Comparison of ENCODE assay signal across 8 cellular contexts in the genomic region with DNA sequence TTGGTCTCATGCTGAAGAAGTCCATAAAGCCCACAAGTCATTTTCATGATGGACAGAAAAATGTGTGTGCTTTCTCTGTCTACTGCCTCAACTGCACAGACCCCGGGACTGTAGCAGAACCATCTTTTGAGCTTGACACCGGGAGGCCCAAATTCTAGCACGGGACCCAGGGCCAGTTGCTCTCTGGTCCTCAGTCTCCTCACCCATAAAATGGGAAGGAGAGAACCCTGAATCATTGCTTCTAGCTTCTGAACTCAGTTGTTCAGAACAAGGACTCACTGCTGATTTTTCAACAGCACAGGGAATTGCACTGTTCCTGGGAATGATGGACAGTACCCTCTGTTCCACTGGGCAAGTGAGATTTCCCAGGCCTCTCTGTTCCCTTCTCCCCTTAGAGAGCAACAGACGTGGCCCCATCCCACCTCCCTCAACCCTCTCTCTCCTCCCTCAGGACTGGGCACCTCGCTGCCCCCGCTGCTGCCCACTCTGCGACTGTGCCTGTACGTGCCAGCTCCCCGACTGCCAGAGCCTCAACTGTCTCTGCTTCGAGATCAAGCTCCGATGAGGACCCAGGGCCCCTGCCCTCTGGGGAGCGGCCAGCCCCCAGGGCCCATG. TPM values are rescaled to one million over a fixed set of nuclear protein-coding genes. Genes with fewer than 3 reads are reported as not detected.
DNase-seq lines count a peak whose midpoint lies in the region; ATAC-seq and TF ChIP-seq lines count a peak whose summit lies in the region.

No MANE protein-coding gene starts in this region.

- H3K4me1 Mint-ChIP-seq in activated CD4-positive, alpha-beta memory T cell treated with anti-CD3 and anti-CD28 coated beads for 36 hours (ENCODE audit: low read depth) = peaks cover 20% of the 10 kb centered on the region
- H3K4me1 Mint-ChIP-seq in stimulated activated naive CD8-positive, alpha-beta T cell treated with anti-CD3 and anti-CD28 coated beads, Interleukin-15, amount 100 ng/mL, for 72 hours = peaks cover 39% of the 10 kb centered on the region
- H3K4me1 Mint-ChIP-seq in glutamatergic neuron (ENCODE audit: low read depth, unreplicated experiment) = peaks cover 18% of the 10 kb centered on the region

- intact Hi-C loops in activated CD4-positive, alpha-beta memory T cell treated with anti-CD3 and anti-CD28 coated beads for 36 hours (cut with micrococcal nuclease) = loop anchor here (10.0 kb wide), 1 partner anchor 591 kb away; a partner anchor contains a TSS

- DNase-seq in activated CD4-positive, alpha-beta memory T cell treated with anti-CD3 and anti-CD28 coated beads for 36 hours = no peak
- no peak for DNase-seq in stimulated activated naive CD8-positive, alpha-beta T cell treated with anti-CD3 and anti-CD28 coated beads, Interleukin-15, amount 100 ng/mL, for 72 hours
- no peak for DNase-seq in activated CD4-positive, CD25-positive, alpha-beta regulatory T cell (lab: John Stamatoyannopoulos, UW)
- no peak for DNase-seq in glutamatergic neuron

- peak overlapping the region; percentile 83 for H3K9ac ChIP-seq in iPS-15b (ENCODE audit: low read depth, low read length)

- peaks cover 31% of the 10 kb centered on the region for H3K36me3 Mint-ChIP-seq in activated CD4-positive, alpha-beta memory T cell treated with anti-CD3 and anti-CD28 coated beads for 36 hours
- H3K36me3 Mint-ChIP-seq in glutamatergic neuron (ENCODE audit: unreplicated experiment) = no peaks in the 10 kb centered on the region

- H3K27ac Mint-ChIP-seq in activated CD4-positive, alpha-beta memory T cell treated with anti-CD3 and anti-CD28 coated beads for 36 hours = peak overlapping the region; percentile 99
- H3K27ac Mint-ChIP-seq in stimulated activated naive CD8-positive, alpha-beta T cell treated with anti-CD3 and anti-CD28 coated beads, Interleukin-15, amount 100 ng/mL, for 72 hours = peak overlapping the region; percentile 76 to 99
- no peak overlapping the region for H3K27ac Mint-ChIP-seq in glutamatergic neuron (ENCODE audit: unreplicated experiment)

- CTCF ChIA-PET in HEK293 (lab: Yijun Ruan, JAX) = interaction anchor here (0.6 to 1.3 kb wide), 3 partner anchors 8 to 566 kb away, joined by 3 to 12 read pairs (median 3); no protein-coding TSS in a partner anchor
- CTCF ChIA-PET in activated CD4-positive, alpha-beta memory T cell treated with anti-CD3 and anti-CD28 coated beads for 36 hours (lab: Charles Lee) = interaction anchor here (0.6 to 3.6 kb wide), 7 partner anchors 8 to 851 kb away, joined by 3 to 33 read pairs (median 7); a partner anchor contains a TSS

- H3K36me3 ChIP-seq in HEK293 (ENCODE audit: control insufficient read depth in 2 of 2, insufficient read depth in 1 of 2, low read length in 2 of 2) (peaks cover 11 to 39% of the 10 kb centered on the region in 2 experiments; a peak in 2 of 3 replicates), iPS-15b (ENCODE audit: control insufficient read depth, insufficient read depth, low read length) (peaks cover 21% of the 10 kb centered on the region)

- no peak for ATAC-seq in stimulated activated naive CD8-positive, alpha-beta T cell treated with anti-CD3 and anti-CD28 coated beads, Interleukin-15, amount 100 ng/mL, for 72 hours
- ATAC-seq in activated CD4-positive, CD25-positive, alpha-beta regulatory T cell treated with anti-CD3 and anti-CD28 coated beads, Interleukin-2, amount 50 U/mL, for 24 hours = no peak
- ATAC-seq in HG02571 (IDR thresholded peaks at IDR 0.05; ENCODE audit: unreplicated experiment) = no peak

- H3K4me3 ChIP-seq in HEK293 (ENCODE audit: low read depth, low read length) (no peak overlapping the region), iPS-15b (ENCODE audit: low read depth, low read length) (peak overlapping the region; percentile 93)

- peak overlapping the region; percentile 100 for H3K27ac ChIP-seq in HEK293 (ENCODE audit: extremely low read depth, low read depth, low read length)

- H3K9me3 Mint-ChIP-seq in activated CD4-positive, alpha-beta memory T cell treated with anti-CD3 and anti-CD28 coated beads for 36 hours = no peaks in the 10 kb centered on the region
- H3K9me3 Mint-ChIP-seq in stimulated activated naive CD8-positive, alpha-beta T cell treated with anti-CD3 and anti-CD28 coated beads, Interleukin-15, amount 100 ng/mL, for 72 hours = no peaks in the 10 kb centered on the region
- H3K9me3 Mint-ChIP-seq in glutamatergic neuron (ENCODE audit: unreplicated experiment) = peaks cover 5% of the 10 kb centered on the region

- H3K4me1 ChIP-seq in HEK293 (ENCODE audit: control insufficient read depth, insufficient read depth, low read length) (peaks cover 2% of the 10 kb centered on the region; the same call in 1 of the 2 replicates), iPS-15b (ENCODE audit: control insufficient read depth, insufficient read depth, low read length) (peaks cover 11% of the 10 kb centered on the region)

- POLR2A ChIA-PET in HEK293 (lab: Yijun Ruan, JAX) = interaction anchor here (1.6 kb wide), 1 partner anchor 10 kb away, joined by 4 read pairs; a partner anchor contains a TSS
- POLR2A ChIA-PET in activated CD4-positive, alpha-beta memory T cell treated with anti-CD3 and anti-CD28 coated beads for 36 hours (lab: Charles Lee) = interaction anchor here (3.2 to 5.3 kb wide), 2 partner anchors 9 to 28 kb away, joined by 35 to 48 read pairs; a partner anchor contains a TSS

- H3K4me3 Mint-ChIP-seq in activated CD4-positive, alpha-beta memory T cell treated with anti-CD3 and anti-CD28 coated beads for 36 hours = peak overlapping the region; percentile 97
- H3K4me3 Mint-ChIP-seq in stimulated activated naive CD8-positive, alpha-beta T cell treated with anti-CD3 and anti-CD28 coated beads, Interleukin-15, amount 100 ng/mL, for 72 hours = peak overlapping the region; percentile 98 to 99
- no peak overlapping the region for H3K4me3 Mint-ChIP-seq in glutamatergic neuron (ENCODE audit: unreplicated experiment)

- no peaks in the 10 kb centered on the region for H3K27me3 ChIP-seq in iPS-15b (ENCODE audit: control insufficient read depth, insufficient read depth, low read length)

- no peaks in the 10 kb centered on the region for H3K27me3 Mint-ChIP-seq in activated CD4-positive, alpha-beta memory T cell treated with anti-CD3 and anti-CD28 coated beads for 36 hours
- no peaks in the 10 kb centered on the region for H3K27me3 Mint-ChIP-seq in stimulated activated naive CD8-positive, alpha-beta T cell treated with anti-CD3 and anti-CD28 coated beads, Interleukin-15, amount 100 ng/mL, for 72 hours
- peaks cover 11% of the 10 kb centered on the region for H3K27me3 Mint-ChIP-seq in glutamatergic neuron (ENCODE audit: unreplicated experiment)

- TF ChIP-seq CTCF in HEK293 (tag by site-specific recombination; IDR thresholded peaks at IDR 0.05) (no peak), glutamatergic neuron (IDR thresholded peaks at IDR 0.05; ENCODE audit: partially characterized antibody, unreplicated experiment) (no peak)

- H3K9me3 ChIP-seq in HEK293 (ENCODE audit: control insufficient read depth, insufficient read depth, low read depth, low read length) = no peaks in the 10 kb centered on the region
- H3K9me3 ChIP-seq in iPS-15b (ENCODE audit: control insufficient read depth, insufficient read depth, low read length) = no peaks in the 10 kb centered on the region

TF ChIP-seq in HEK293, 187 proteins besides CTCF, POLR2A, EP300 and RAD21:
- 0 out of 2 replicates have a peak, but pooled peaks have one; percentile 7 for TF ChIP-seq ZNF654 (tag by site-specific recombination; IDR thresholded peaks at IDR 0.05; ENCODE audit: low read depth)
- TF ChIP-seq, protein P1, sequence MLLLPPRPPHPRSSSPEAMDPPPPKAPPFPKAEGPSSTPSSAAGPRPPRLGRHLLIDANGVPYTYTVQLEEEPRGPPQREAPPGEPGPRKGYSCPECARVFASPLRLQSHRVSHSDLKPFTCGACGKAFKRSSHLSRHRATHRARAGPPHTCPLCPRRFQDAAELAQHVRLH (tag by site-specific recombination; IDR thresholded peaks at IDR 0.05) = peak; percentile 70
- no peak for TF ChIP-seq ZNF426 (tag by site-specific recombination; IDR thresholded peaks at IDR 0.05)
- peak; percentile 18; the same call in 1 of the 2 replicates for TF ChIP-seq ZFHX2 (tag by site-specific recombination; conservative IDR thresholded peaks at IDR 0.05)
- TF ChIP-seq ZNF24 (tag by site-specific recombination; IDR thresholded peaks at IDR 0.05) = peak; percentile 69; the same call in 1 of the 2 replicates
- no peak for TF ChIP-seq ZNF548 (tag by site-specific recombination; IDR thresholded peaks at IDR 0.05)
- TF ChIP-seq, protein P2, sequence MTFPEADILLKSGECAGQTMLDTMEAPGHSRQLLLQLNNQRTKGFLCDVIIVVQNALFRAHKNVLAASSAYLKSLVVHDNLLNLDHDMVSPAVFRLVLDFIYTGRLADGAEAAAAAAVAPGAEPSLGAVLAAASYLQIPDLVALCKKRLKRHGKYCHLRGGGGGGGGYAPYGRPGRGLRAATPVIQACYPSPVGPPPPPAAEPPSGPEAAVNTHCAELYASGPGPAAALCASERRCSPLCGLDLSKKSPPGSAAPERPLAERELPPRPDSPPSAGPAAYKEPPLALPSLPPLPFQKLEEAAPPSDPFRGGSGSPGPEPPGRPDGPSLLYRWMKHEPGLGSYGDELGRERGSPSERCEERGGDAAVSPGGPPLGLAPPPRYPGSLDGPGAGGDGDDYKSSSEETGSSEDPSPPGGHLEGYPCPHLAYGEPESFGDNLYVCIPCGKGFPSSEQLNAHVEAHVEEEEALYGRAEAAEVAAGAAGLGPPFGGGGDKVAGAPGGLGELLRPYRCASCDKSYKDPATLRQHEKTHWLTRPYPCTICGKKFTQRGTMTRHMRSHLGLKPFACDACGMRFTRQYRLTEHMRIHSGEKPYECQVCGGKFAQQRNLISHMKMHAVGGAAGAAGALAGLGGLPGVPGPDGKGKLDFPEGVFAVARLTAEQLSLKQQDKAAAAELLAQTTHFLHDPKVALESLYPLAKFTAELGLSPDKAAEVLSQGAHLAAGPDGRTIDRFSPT (tag by site-specific recombination; IDR thresholded peaks at IDR 0.05) = peak; percentile 58
- TF ChIP-seq EGR2 (tag by site-specific recombination; IDR thresholded peaks at IDR 0.05; ENCODE audit: low read depth) = 0 out of 2 replicates have a peak, but pooled peaks have one; percentile 13

RNA-seq across cellular contexts. Expression of a gene that starts 2.2 kb away (rescaled TPM):
- 1,000 to 10,000 TPM; 1,724 to 1,734 TPM for total RNA-seq in activated CD4-positive, alpha-beta memory T cell treated with anti-CD3 and anti-CD28 coated beads for 36 hours
- 437 TPM for total RNA-seq in glutamatergic neuron (ENCODE audit: unreplicated experiment)

RNA-seq across cellular contexts. Expression of a gene that starts 12.4 kb away (rescaled TPM):
- total RNA-seq in activated CD4-positive, alpha-beta memory T cell treated with anti-CD3 and anti-CD28 coated beads for 36 hours = 100 to 1,000 TPM; 121 to 133 TPM
- total RNA-seq in glutamatergic neuron (ENCODE audit: unreplicated experiment) = 124 TPM

RNA-seq across cellular contexts. Expression of a gene that starts 28.3 kb away (rescaled TPM):
- 1 to 10 TPM; 2.3 to 2.9 TPM for total RNA-seq in activated CD4-positive, alpha-beta memory T cell treated with anti-CD3 and anti-CD28 coated beads for 36 hours
- 0.86 TPM for total RNA-seq in glutamatergic neuron (ENCODE audit: unreplicated experiment)

RNA-seq across cellular contexts. Expression of a gene that starts 32.3 kb away (rescaled TPM):
- 1 to 10 TPM; 5.0 TPM for total RNA-seq in activated CD4-positive, alpha-beta memory T cell treated with anti-CD3 and anti-CD28 coated beads for 36 hours
- 253 TPM for total RNA-seq in glutamatergic neuron (ENCODE audit: unreplicated experiment)

RNA-seq across cellular contexts. Expression of a gene that starts 32.6 kb away (rescaled TPM):
- total RNA-seq in activated CD4-positive, alpha-beta memory T cell treated with anti-CD3 and anti-CD28 coated beads for 36 hours = 10 to 100 TPM; 32.5 to 36.9 TPM
- total RNA-seq in glutamatergic neuron (ENCODE audit: unreplicated experiment) = 57.9 TPM
